In genomic region chr14:52395728-52396127, GRCh38 we compare ENCODE assay signal across 30 cellular contexts.
DNase-seq lines count a peak whose midpoint lies in the region; ATAC-seq and TF ChIP-seq lines count a peak whose summit lies in the region.
"Had no signal": no experiment of that assay in that cellular context is flagged by ENCODE, and none has a peak within 500 bp of the region (broad histone marks: within the 10 kb centered on the region; RNA-seq: fewer than 3 reads in every experiment).

No MANE protein-coding gene starts in this region.

- H3K9me3 ChIP-seq in naive thymus-derived CD4-positive, alpha-beta T cell (ENCODE audit: control insufficient read depth in 2 of 3, low read length in 3 of 3) = no peaks in the 10 kb centered on the region
- H3K9me3 ChIP-seq: prostate gland, SJSA1, thoracic aorta had no signal

- POLR2A ChIA-PET in activated CD4-positive, alpha-beta T cell treated with anti-CD3 and anti-CD28 coated beads for 36 hours (lab: Charles Lee) = no interaction called here
- POLR2A ChIA-PET in naive thymus-derived CD4-positive, alpha-beta T cell (lab: Charles Lee) = no interaction called here

- peaks cover 23% of the 10 kb centered on the region for H3K36me3 Mint-ChIP-seq in activated CD4-positive, alpha-beta T cell treated with anti-CD3 and anti-CD28 coated beads, Interleukin-2, amount 10 ng/mL, durations not matched to agents 24 days and 14 days (ENCODE audit: low read depth)
- H3K36me3 Mint-ChIP-seq in activated CD4-positive, alpha-beta T cell treated with anti-CD3 and anti-CD28 coated beads for 36 hours (ENCODE audit: low read depth) = no peaks in the 10 kb centered on the region
- H3K36me3 Mint-ChIP-seq in naive thymus-derived CD4-positive, alpha-beta T cell = peaks cover 0 to 64% (median 3%) of the 10 kb centered on the region in 5 donors

- no peak overlapping the region for H3K27ac ChIP-seq in HL-60 (replicated peaks)
- H3K27ac ChIP-seq in naive thymus-derived CD4-positive, alpha-beta T cell (ENCODE audit: low read depth, low read length) = no peak overlapping the region
- H3K27ac ChIP-seq: dorsolateral prefrontal cortex, prostate gland, SJSA1, thoracic aorta had no signal

- no peak for ATAC-seq in activated CD4-positive, alpha-beta T cell treated with anti-CD3 and anti-CD28 coated beads for 36 hours
- ATAC-seq in naive thymus-derived CD4-positive, alpha-beta T cell = peak; percentile 54
- ATAC-seq: activated CD8-positive, alpha-beta memory T cell treated with anti-CD3 and anti-CD28 coated beads, Interleukin-2, amount 10 ng/mL, durations not matched to agents 7 days and 5 days; activated T-cell treated with anti-CD3 and anti-CD28 coated beads, Interleukin-2, amount 50 U/mL, for 4 hours; naive thymus-derived CD8-positive, alpha-beta T cell; sciatic nerve; stimulated activated naive CD8-positive, alpha-beta T cell treated with anti-CD3 and anti-CD28 coated beads, Interleukin-15, amount 100 ng/mL, for 72 hours had no signal

- no peak for DNase-seq in activated CD4-positive, alpha-beta T cell treated with anti-CD3 and anti-CD28 coated beads, Interleukin-2, amount 10 ng/mL, durations not matched to agents 24 days and 14 days
- no peak for DNase-seq in activated CD4-positive, alpha-beta T cell treated with anti-CD3 and anti-CD28 coated beads for 36 hours
- DNase-seq in HL-60 (ENCODE audit: low read depth in 1 of 2, low spot score in 1 of 2) (peak; percentile 38 to 75), SKM-1 (lab: John Stamatoyannopoulos, UW; ENCODE audit: unreplicated experiment) (peak; percentile 1), mesenteric fat pad (ENCODE audit: low spot score) (no peak), COLO829 (ENCODE audit: low spot score) (no peak), SW480 (ENCODE audit: low spot score) (no peak)
- DNase-seq in naive thymus-derived CD4-positive, alpha-beta T cell = no peak
- DNase-seq: activated CD4-positive, alpha-beta T cell treated with anti-CD3 and anti-CD28 coated beads, Interleukin-2, amount 10 ng/mL, durations not matched to agents 7 days and 5 days; activated CD8-positive, alpha-beta memory T cell treated with anti-CD3 and anti-CD28 coated beads, Interleukin-2, amount 10 ng/mL, durations not matched to agents 7 days and 5 days; activated gamma-delta T cell treated with Interleukin-2 at 50 U/mL for 16 hours; activated T-cell treated with anti-CD3 and anti-CD28 coated beads, Interleukin-2, amount 50 U/mL, for 4 hours; central memory CD4-positive, alpha-beta T cell; DMS53; dorsolateral prefrontal cortex; H7; kidney; naive thymus-derived CD8-positive, alpha-beta T cell; NCI-H1417 treated with DMSO at 0.1 percent for 48 hours; NCI-H2081; NCI-H2227 treated with DMSO at 0.1 percent for 48 hours; NCI-H69; occipital lobe; stimulated activated CD4-positive, alpha-beta T cell treated with anti-CD3 and anti-CD28 coated beads, Interleukin-2, amount 100 ng/mL, for 48 hours; stimulated activated naive CD8-positive, alpha-beta T cell treated with anti-CD3 and anti-CD28 coated beads, Interleukin-15, amount 100 ng/mL, for 72 hours; T-helper 2 cell had no signal

- H3K4me1 ChIP-seq in naive thymus-derived CD4-positive, alpha-beta T cell (ENCODE audit: control insufficient read depth in 2 of 2, insufficient read depth in 2 of 2, low read length in 2 of 2) = peaks cover 16 to 17% of the 10 kb centered on the region in 2 donors
- H3K4me1 ChIP-seq: prostate gland had no signal

- H3K4me3 ChIP-seq in HL-60 (replicated peaks; ENCODE audit: insufficient read depth, low read length) = no peak overlapping the region
- no peak overlapping the region for H3K4me3 ChIP-seq in naive thymus-derived CD4-positive, alpha-beta T cell (ENCODE audit: low read length)
- H3K4me3 ChIP-seq: dorsolateral prefrontal cortex, prostate gland, SJSA1, thoracic aorta had no signal

- CTCF ChIA-PET in activated CD4-positive, alpha-beta T cell treated with anti-CD3 and anti-CD28 coated beads for 36 hours (lab: Charles Lee) = no interaction called here
- CTCF ChIA-PET in naive thymus-derived CD4-positive, alpha-beta T cell (lab: Charles Lee) = no interaction called here

- H3K9me3 Mint-ChIP-seq in activated CD4-positive, alpha-beta T cell treated with anti-CD3 and anti-CD28 coated beads, Interleukin-2, amount 10 ng/mL, durations not matched to agents 24 days and 14 days = peaks cover 31% of the 10 kb centered on the region
- H3K9me3 Mint-ChIP-seq in activated CD4-positive, alpha-beta T cell treated with anti-CD3 and anti-CD28 coated beads for 36 hours (ENCODE audit: low read depth) = peaks cover 2% of the 10 kb centered on the region
- H3K9me3 Mint-ChIP-seq in naive thymus-derived CD4-positive, alpha-beta T cell = peaks cover 0 to 30% (median 3%) of the 10 kb centered on the region in 11 donors
- H3K9me3 Mint-ChIP-seq: activated T-cell treated with anti-CD3 and anti-CD28 coated beads, Interleukin-2, amount 50 U/mL, for 4 hours; naive thymus-derived CD8-positive, alpha-beta T cell had no signal

- intact Hi-C loops in activated CD4-positive, alpha-beta T cell treated with anti-CD3 and anti-CD28 coated beads, Interleukin-2, amount 10 ng/mL, durations not matched to agents 24 days and 14 days (cut with micrococcal nuclease) = no loop called here
- intact Hi-C loops in activated CD4-positive, alpha-beta T cell treated with anti-CD3 and anti-CD28 coated beads for 36 hours (cut with DNase I, micrococcal nuclease) = no loop called here
- intact Hi-C loops in naive thymus-derived CD4-positive, alpha-beta T cell (cut with micrococcal nuclease) = no loop called here

- peaks cover 45% of the 10 kb centered on the region for H3K4me1 Mint-ChIP-seq in activated CD4-positive, alpha-beta T cell treated with anti-CD3 and anti-CD28 coated beads, Interleukin-2, amount 10 ng/mL, durations not matched to agents 24 days and 14 days
- H3K4me1 Mint-ChIP-seq in activated CD4-positive, alpha-beta T cell treated with anti-CD3 and anti-CD28 coated beads for 36 hours = peaks cover 9% of the 10 kb centered on the region
- H3K4me1 Mint-ChIP-seq in naive thymus-derived CD4-positive, alpha-beta T cell = peaks cover 11 to 49% (median 14%) of the 10 kb centered on the region in 7 donors

- no peak overlapping the region for H3K4me3 Mint-ChIP-seq in activated CD4-positive, alpha-beta T cell treated with anti-CD3 and anti-CD28 coated beads, Interleukin-2, amount 10 ng/mL, durations not matched to agents 24 days and 14 days
- no peak overlapping the region for H3K4me3 Mint-ChIP-seq in activated CD4-positive, alpha-beta T cell treated with anti-CD3 and anti-CD28 coated beads for 36 hours
- H3K4me3 Mint-ChIP-seq in naive thymus-derived CD4-positive, alpha-beta T cell = no peak overlapping the region
- H3K4me3 Mint-ChIP-seq: activated CD4-positive, alpha-beta T cell treated with anti-CD3 and anti-CD28 coated beads, Interleukin-2, amount 10 ng/mL, durations not matched to agents 7 days and 5 days; activated CD8-positive, alpha-beta memory T cell treated with anti-CD3 and anti-CD28 coated beads, Interleukin-2, amount 10 ng/mL, durations not matched to agents 7 days and 5 days; activated T-cell treated with anti-CD3 and anti-CD28 coated beads, Interleukin-2, amount 50 U/mL, for 4 hours; naive thymus-derived CD8-positive, alpha-beta T cell; stimulated activated naive CD8-positive, alpha-beta T cell treated with anti-CD3 and anti-CD28 coated beads, Interleukin-15, amount 100 ng/mL, for 72 hours had no signal

- TF ChIP-seq CTCF in HL-60 (IDR thresholded peaks at IDR 0.05; ENCODE audit: insufficient read depth, low read length) = no peak

- no peaks in the 10 kb centered on the region for H3K27me3 Mint-ChIP-seq in activated CD4-positive, alpha-beta T cell treated with anti-CD3 and anti-CD28 coated beads, Interleukin-2, amount 10 ng/mL, durations not matched to agents 24 days and 14 days
- H3K27me3 Mint-ChIP-seq in activated CD4-positive, alpha-beta T cell treated with anti-CD3 and anti-CD28 coated beads for 36 hours = peaks cover 13% of the 10 kb centered on the region
- peaks cover 0 to 4% (median 0%) of the 10 kb centered on the region in 5 donors for H3K27me3 Mint-ChIP-seq in naive thymus-derived CD4-positive, alpha-beta T cell
- H3K27me3 Mint-ChIP-seq: stimulated activated naive CD8-positive, alpha-beta T cell treated with anti-CD3 and anti-CD28 coated beads, Interleukin-15, amount 100 ng/mL, for 72 hours had no signal

- H3K27ac Mint-ChIP-seq in activated CD4-positive, alpha-beta T cell treated with anti-CD3 and anti-CD28 coated beads, Interleukin-2, amount 10 ng/mL, durations not matched to agents 24 days and 14 days = peak overlapping the region; percentile 27
- H3K27ac Mint-ChIP-seq in activated CD4-positive, alpha-beta T cell treated with anti-CD3 and anti-CD28 coated beads for 36 hours = no peak overlapping the region
- H3K27ac Mint-ChIP-seq in naive thymus-derived CD4-positive, alpha-beta T cell = peak overlapping the region in 1 of 9 donors; percentile 18
- H3K27ac Mint-ChIP-seq: activated CD4-positive, alpha-beta T cell treated with anti-CD3 and anti-CD28 coated beads, Interleukin-2, amount 10 ng/mL, durations not matched to agents 7 days and 5 days; activated CD8-positive, alpha-beta memory T cell treated with anti-CD3 and anti-CD28 coated beads, Interleukin-2, amount 10 ng/mL, durations not matched to agents 7 days and 5 days; stimulated activated naive CD8-positive, alpha-beta T cell treated with anti-CD3 and anti-CD28 coated beads, Interleukin-15, amount 100 ng/mL, for 72 hours had no signal

- no peaks in the 10 kb centered on the region for H3K36me3 ChIP-seq in naive thymus-derived CD4-positive, alpha-beta T cell (ENCODE audit: control insufficient read depth in 2 of 3, insufficient read depth in 3 of 3, low read length in 3 of 3)
- H3K36me3 ChIP-seq: prostate gland, SJSA1, thoracic aorta had no signal

- H3K27me3 ChIP-seq in HL-60 (ENCODE audit: insufficient read depth, poor library complexity, severe bottlenecking) = no peaks in the 10 kb centered on the region
- H3K27me3 ChIP-seq in naive thymus-derived CD4-positive, alpha-beta T cell (ENCODE audit: control insufficient read depth in 2 of 2, insufficient read depth in 2 of 2, low read length in 2 of 2) = no peaks in the 10 kb centered on the region
- H3K27me3 ChIP-seq: dorsolateral prefrontal cortex, SJSA1 had no signal

Comparison
In these comparisons a context has a peak if more than half of its experiments do, and no peak if none do; other contexts are left out.
1. DNase-seq: peak in HL-60 (2 of 2) and SKM-1 (single experiment); none in activated CD4-positive, alpha-beta T cell treated with anti-CD3 and anti-CD28 coated beads, Interleukin-2, amount 10 ng/mL, durations not matched to agents 24 days and 14 days (single experiment), activated CD4-positive, alpha-beta T cell treated with anti-CD3 and anti-CD28 coated beads for 36 hours (single experiment), naive thymus-derived CD4-positive, alpha-beta T cell (0 of 9), mesenteric fat pad (single experiment), COLO829 (single experiment) and SW480 (single experiment).